Comparison of ENCODE assay signal across 10 cellular contexts in the genomic region with DNA sequence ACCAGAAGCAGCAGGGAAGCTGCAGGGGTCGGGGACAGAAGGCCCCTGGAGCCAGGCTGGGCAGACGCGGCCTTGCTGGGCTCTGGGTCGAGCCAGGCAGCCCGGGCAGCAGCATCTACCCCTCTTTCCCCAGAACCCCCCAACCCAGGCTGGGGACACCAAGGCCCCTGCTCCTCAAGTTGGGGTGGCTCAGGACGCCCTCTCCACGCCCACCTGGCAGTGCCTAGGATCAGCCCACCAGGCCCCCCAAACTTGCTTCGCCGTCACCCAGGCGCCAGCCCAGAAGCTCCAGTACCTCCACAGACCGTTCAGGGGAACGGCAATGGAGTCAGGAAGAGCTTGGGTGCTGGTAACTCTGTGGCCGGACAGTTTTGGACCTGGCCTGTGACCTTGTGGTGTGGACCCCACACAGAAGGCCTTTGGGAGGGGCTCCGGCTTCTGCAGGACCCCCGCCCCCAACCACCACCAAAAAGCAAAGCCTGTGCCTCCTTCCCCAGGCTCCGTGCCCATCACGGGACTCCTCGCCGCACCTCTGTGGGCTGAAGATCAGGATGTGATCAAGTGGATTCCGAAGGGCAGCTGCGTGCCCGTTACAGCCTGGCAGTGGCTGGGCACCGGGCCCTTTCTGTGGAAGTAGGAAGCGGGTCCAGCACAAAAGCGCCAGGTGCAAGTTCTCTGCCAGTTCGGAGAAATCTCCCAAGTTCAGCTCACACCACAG. TPM values are rescaled to one million over a fixed set of nuclear protein-coding genes. Genes with fewer than 3 reads are reported as not detected.
DNase-seq lines count a peak whose midpoint lies in the region; ATAC-seq and TF ChIP-seq lines count a peak whose summit lies in the region.
"Had no signal": no experiment of that assay in that cellular context is flagged by ENCODE, and none has a peak within 500 bp of the region (broad histone marks: within the 10 kb centered on the region; RNA-seq: fewer than 3 reads in every experiment).

No MANE protein-coding gene starts in this region.

- no peak overlapping the region for H3T11ph ChIP-seq in H9 (ENCODE audit: low read length)

- H3K36me3 Mint-ChIP-seq in H9 (ENCODE audit: insufficient read depth in 1 of 3, low read depth in 3 of 3) = peaks cover 0 to 8% (median 0%) of the 10 kb centered on the region in 3 experiments; a peak in 1 of 7 replicates
- H3K36me3 Mint-ChIP-seq in naive thymus-derived CD4-positive, alpha-beta T cell = peaks cover 0 to 18% (median 0%) of the 10 kb centered on the region in 5 donors

- no peak overlapping the region for H3K23ac ChIP-seq in H9 (ENCODE audit: insufficient read length, low read depth, low read length)

- no peak overlapping the region for H3K4me2 ChIP-seq in H9 (ENCODE audit: insufficient read depth, insufficient read length, low read length)

- peak overlapping the region; percentile 71 to 85; a peak in 4 of 5 replicates for H3K4me3 Mint-ChIP-seq in H9
- H3K4me3 Mint-ChIP-seq in naive thymus-derived CD4-positive, alpha-beta T cell = peak overlapping the region; percentile 21 to 93 (median 88)

- peaks cover 0 to 7% (median 0%) of the 10 kb centered on the region in 3 experiments for H3K36me3 ChIP-seq in naive thymus-derived CD4-positive, alpha-beta T cell (ENCODE audit: control insufficient read depth in 2 of 3, insufficient read depth in 3 of 3, low read length in 3 of 3)
- no peaks in the 10 kb centered on the region for H3K36me3 ChIP-seq in aorta (ENCODE audit: control insufficient read depth in 1 of 2, insufficient read depth in 2 of 2, low read length in 1 of 2)

- H3K18ac ChIP-seq in H9 (ENCODE audit: insufficient read length, low read depth, low read length) = no peak overlapping the region

- H3K79me2 ChIP-seq in H9 (ENCODE audit: insufficient read depth, low read length) = peaks cover 2% of the 10 kb centered on the region; the same call in 1 of the 2 replicates

- H3K14ac ChIP-seq in H9 (ENCODE audit: insufficient read depth, low read length) = no peak overlapping the region; the same call in 1 of the 2 replicates

- H2BK20ac ChIP-seq in H9 (ENCODE audit: low read depth, low read length, poor library complexity, severe bottlenecking) = no peak overlapping the region

- no peaks in the 10 kb centered on the region for H3K9me3 Mint-ChIP-seq in H9
- H3K9me3 Mint-ChIP-seq in naive thymus-derived CD4-positive, alpha-beta T cell = peaks cover 0 to 2% (median 0%) of the 10 kb centered on the region in 11 donors

- H4K20me1 ChIP-seq in H9 (ENCODE audit: control insufficient read depth, insufficient read depth, insufficient read length) = peaks cover 3% of the 10 kb centered on the region

- peaks cover 33 to 51% of the 10 kb centered on the region in 2 experiments for H3K4me1 Mint-ChIP-seq in H9
- peaks cover 37 to 57% (median 45%) of the 10 kb centered on the region in 7 donors for H3K4me1 Mint-ChIP-seq in naive thymus-derived CD4-positive, alpha-beta T cell

- H3K27ac ChIP-seq in 22Rv1 (peak overlapping the region; percentile 17; the same call in 1 of the 2 replicates), H9 (ENCODE audit: insufficient read length, low read depth, low read length) (no peak overlapping the region), cingulate gyrus (ENCODE audit: low read depth, low read length) (peak overlapping the region; percentile 52), aorta (ENCODE audit: low read depth in 1 of 2, low read length in 2 of 2) (no peak overlapping the region)
- H3K27ac ChIP-seq in naive thymus-derived CD4-positive, alpha-beta T cell (ENCODE audit: low read depth, low read length) = peak overlapping the region; percentile 83

- no peak overlapping the region for H2BK120ac ChIP-seq in H9 (ENCODE audit: low read depth, low read length, poor library complexity, severe bottlenecking)

- H3K9me3 ChIP-seq in H9 (ENCODE audit: control insufficient read depth, low read depth, low read length) (no peaks in the 10 kb centered on the region), aorta (ENCODE audit: control insufficient read depth, low read length) (no peaks in the 10 kb centered on the region)
- H3K9me3 ChIP-seq in naive thymus-derived CD4-positive, alpha-beta T cell (ENCODE audit: control insufficient read depth in 2 of 3, low read length in 3 of 3) = no peaks in the 10 kb centered on the region

- H2BK15ac ChIP-seq in H9 (ENCODE audit: low read depth, low read length) = no peak overlapping the region

- no peak overlapping the region for H3K4ac ChIP-seq in H9 (ENCODE audit: low read depth, low read length)

- no peak overlapping the region for H4K8ac ChIP-seq in H9 (replicated peaks; ENCODE audit: insufficient read length, low read depth, low read length)

- intact Hi-C loops in naive thymus-derived CD4-positive, alpha-beta T cell (cut with micrococcal nuclease) = loop anchor here (2.0 to 10.0 kb wide), 7 partner anchors 55 to 693 kb away; partner anchors contain the start of genes CEP72 (in 1 of the 2), NDUFS6 (in 1 of the 2) and ZDHHC11B (in 1 of the 2)
- intact Hi-C loops in aorta (cut with DNase I) = no loop called here

- no peak overlapping the region for H2BK5ac ChIP-seq in H9 (ENCODE audit: insufficient read length, low read length)

- H3K56ac ChIP-seq in H9 (ENCODE audit: insufficient read length, low read depth, low read length) = no peak overlapping the region

- no peak overlapping the region for H3K27ac Mint-ChIP-seq in H9
- peak overlapping the region; percentile 5 to 92 (median 85) for H3K27ac Mint-ChIP-seq in naive thymus-derived CD4-positive, alpha-beta T cell

- WGBS in H9 (ENCODE audit: extremely low coverage, insufficient read length, low lambda C conversion rate) = no CpG with 5 or more reads among the region's 26 CpGs
- 94% methylated on average over 26 of the region's 26 CpGs for whole genome bisulfite sequencing in aorta, 2 donors

- H3K27me3 Mint-ChIP-seq in H9 (ENCODE audit: low read depth) = peaks cover 4% of the 10 kb centered on the region
- no peaks in the 10 kb centered on the region for H3K27me3 Mint-ChIP-seq in naive thymus-derived CD4-positive, alpha-beta T cell

- H2AK5ac ChIP-seq in H9 (ENCODE audit: insufficient read length, low read length) = no peak overlapping the region

- H3K23me2 ChIP-seq in H9 (ENCODE audit: insufficient read length, low read depth, low read length, poor library complexity, severe bottlenecking) = peaks cover 7% of the 10 kb centered on the region

- H3K4me1 ChIP-seq in H9 (ENCODE audit: insufficient read depth, low read length) (peaks cover 12% of the 10 kb centered on the region; the same call in 1 of the 2 replicates), aorta (ENCODE audit: control insufficient read depth in 1 of 2, insufficient read depth in 2 of 2, low read length in 2 of 2) (no peaks in the 10 kb centered on the region)
- H3K4me1 ChIP-seq in naive thymus-derived CD4-positive, alpha-beta T cell (ENCODE audit: control insufficient read depth in 2 of 2, insufficient read depth in 2 of 2, low read length in 2 of 2) = peaks cover 21 to 49% of the 10 kb centered on the region in 2 donors

- H3K79me1 ChIP-seq in H9 (ENCODE audit: insufficient read depth, low read depth, low read length, poor library complexity, severe bottlenecking) = peaks cover 3% of the 10 kb centered on the region

- POLR2A ChIA-PET in naive thymus-derived CD4-positive, alpha-beta T cell (lab: Charles Lee) = interaction anchor here (0.5 kb wide), 1 partner anchor 175 kb away, joined by 4 read pairs; no protein-coding TSS in a partner anchor

- H3K27me3 ChIP-seq in H9 (ENCODE audit: insufficient read depth, low read length) = no peaks in the 10 kb centered on the region
- no peaks in the 10 kb centered on the region for H3K27me3 ChIP-seq in naive thymus-derived CD4-positive, alpha-beta T cell (ENCODE audit: control insufficient read depth in 2 of 2, insufficient read depth in 2 of 2, low read length in 2 of 2)
- no peaks in the 10 kb centered on the region for H3K27me3 ChIP-seq in aorta (ENCODE audit: control insufficient read depth in 1 of 2, insufficient read depth in 2 of 2, low read length in 1 of 2)

- H4K91ac ChIP-seq in H9 (ENCODE audit: insufficient read length, low read depth, low read length) = no peak overlapping the region

- no peak for ATAC-seq in naive thymus-derived CD4-positive, alpha-beta T cell
- ATAC-seq in aorta (ENCODE audit: low FRiP score) (no peak), GM18517 (IDR thresholded peaks at IDR 0.05; ENCODE audit: unreplicated experiment) (no peak), GM19395 (IDR thresholded peaks at IDR 0.05; ENCODE audit: unreplicated experiment) (no peak)

- no peak overlapping the region for H2BK12ac ChIP-seq in H9 (ENCODE audit: insufficient read length, low read depth, low read length)

- no peak overlapping the region for H2AFZ ChIP-seq in H9 (ENCODE audit: low read length)

- TF ChIP-seq CTCF in 22Rv1 (IDR thresholded peaks at IDR 0.05) = no peak
- no peak for TF ChIP-seq CTCF in H9 (conservative IDR thresholded peaks at IDR 0.05)

- DNase-seq in H9 = no peak
- no peak for DNase-seq in naive thymus-derived CD4-positive, alpha-beta T cell
- no peak for DNase-seq in aorta
- DNase-seq in DMS 273 treated with DMSO at 0.1 percent for 48 hours (lab: John Stamatoyannopoulos, UW) = no peak
- DNase-seq: H7, NCI-H1048 had no signal

- H3K9ac ChIP-seq in H9 (ENCODE audit: extremely low read depth, insufficient read length, low read length) = no peak overlapping the region

- H3K4me3 ChIP-seq in naive thymus-derived CD4-positive, alpha-beta T cell (ENCODE audit: low read length) = no peak overlapping the region
- H3K4me3 ChIP-seq in aorta (ENCODE audit: low read length in 2 of 2) = no peak overlapping the region

- CTCF ChIA-PET in naive thymus-derived CD4-positive, alpha-beta T cell (lab: Charles Lee) = no interaction called here

- no peak overlapping the region for H4K5ac ChIP-seq in H9 (ENCODE audit: insufficient read length, low read depth, low read length)

RNA-seq across cellular contexts. Expression of gene SLC12A7, which starts 2.2 kb away (rescaled TPM):
- 30.8 and 30.9 TPM in 2 replicates for total RNA-seq in H9 (2021)
- 100 to 1,000 TPM in 1 of 5 experiments, 10 to 100 TPM in 4; 45.3 to 101 (median 64.5) TPM for total RNA-seq in naive thymus-derived CD4-positive, alpha-beta T cell
- polyA plus RNA-seq in naive thymus-derived CD4-positive, alpha-beta T cell = 10 to 100 TPM in 1 of 2 donors, 1 to 10 TPM in 1; 6.4 to 30.5 TPM
- total RNA-seq in aorta = 10 to 100 TPM; 26.6 to 54.4 TPM
- 10 to 100 TPM in 1 of 2 donors, 1 to 10 TPM in 1; 4.5 to 12.1 TPM for polyA plus RNA-seq in aorta

Comparison
In these comparisons a context has a peak if more than half of its experiments do, and no peak if none do; other contexts are left out.
1. H3K27ac ChIP-seq: peak in 22Rv1 (single experiment), cingulate gyrus (single experiment) and naive thymus-derived CD4-positive, alpha-beta T cell (single experiment); none in H9 (single experiment) and aorta (0 of 2).
2. H3K27ac Mint-ChIP-seq: peak in naive thymus-derived CD4-positive, alpha-beta T cell (9 of 9); none in H9 (0 of 3).
3. intact Hi-C loops: an anchor here in naive thymus-derived CD4-positive, alpha-beta T cell (2.0 to 10.0 kb wide); none called in aorta.